In the genomic region with DNA sequence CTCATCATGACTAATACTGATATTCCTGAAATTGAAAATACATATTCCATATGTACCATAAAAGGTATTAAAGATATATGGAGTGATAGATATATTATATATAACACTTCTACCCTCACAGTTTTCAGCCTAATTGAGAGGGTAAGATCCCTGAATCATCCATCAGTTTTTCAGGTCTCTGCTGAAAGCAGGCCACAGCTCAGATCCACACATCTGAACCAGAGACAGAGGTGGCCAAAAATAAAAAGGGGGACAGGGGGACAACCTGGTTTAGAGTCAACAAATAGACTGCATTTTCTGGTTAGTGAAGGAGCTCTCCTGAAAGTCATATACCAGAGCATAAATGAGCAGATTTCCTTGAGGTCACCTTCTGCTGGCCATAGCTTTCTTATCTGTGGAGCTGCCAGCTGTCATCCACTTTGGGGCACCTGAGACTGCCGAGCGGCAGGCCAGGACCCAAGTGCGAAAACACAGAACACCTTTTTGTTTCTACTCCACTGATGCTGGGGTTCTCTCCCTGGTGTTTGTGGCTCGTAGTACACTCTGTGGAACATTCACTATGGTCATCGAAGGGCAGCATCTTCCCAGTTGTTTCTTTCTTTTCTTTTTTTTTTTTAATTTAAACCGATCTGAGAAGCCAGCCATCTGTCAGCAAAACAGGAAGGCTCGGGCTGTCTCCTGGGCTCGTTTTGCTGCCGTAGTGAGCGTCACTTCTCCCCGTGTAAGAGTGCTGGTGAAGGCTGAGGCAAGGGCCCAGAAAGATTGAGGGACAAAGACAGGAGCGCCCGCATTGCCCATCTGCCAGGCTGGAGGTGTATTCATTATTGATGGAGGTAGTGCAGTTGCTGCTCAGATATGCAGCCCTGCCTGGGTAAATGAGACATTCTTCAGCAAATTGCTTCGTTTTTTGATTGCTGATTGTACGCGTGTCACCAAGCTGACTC, we compare ENCODE assay signal across 1 cellular context.
TF ChIP-seq lines count a peak whose summit lies in the region.

No MANE protein-coding gene starts in this region.

TF ChIP-seq in WTC11, 78 proteins besides CTCF, POLR2A, EP300 and RAD21 (continued from another document):
- TF ChIP-seq, protein P1, sequence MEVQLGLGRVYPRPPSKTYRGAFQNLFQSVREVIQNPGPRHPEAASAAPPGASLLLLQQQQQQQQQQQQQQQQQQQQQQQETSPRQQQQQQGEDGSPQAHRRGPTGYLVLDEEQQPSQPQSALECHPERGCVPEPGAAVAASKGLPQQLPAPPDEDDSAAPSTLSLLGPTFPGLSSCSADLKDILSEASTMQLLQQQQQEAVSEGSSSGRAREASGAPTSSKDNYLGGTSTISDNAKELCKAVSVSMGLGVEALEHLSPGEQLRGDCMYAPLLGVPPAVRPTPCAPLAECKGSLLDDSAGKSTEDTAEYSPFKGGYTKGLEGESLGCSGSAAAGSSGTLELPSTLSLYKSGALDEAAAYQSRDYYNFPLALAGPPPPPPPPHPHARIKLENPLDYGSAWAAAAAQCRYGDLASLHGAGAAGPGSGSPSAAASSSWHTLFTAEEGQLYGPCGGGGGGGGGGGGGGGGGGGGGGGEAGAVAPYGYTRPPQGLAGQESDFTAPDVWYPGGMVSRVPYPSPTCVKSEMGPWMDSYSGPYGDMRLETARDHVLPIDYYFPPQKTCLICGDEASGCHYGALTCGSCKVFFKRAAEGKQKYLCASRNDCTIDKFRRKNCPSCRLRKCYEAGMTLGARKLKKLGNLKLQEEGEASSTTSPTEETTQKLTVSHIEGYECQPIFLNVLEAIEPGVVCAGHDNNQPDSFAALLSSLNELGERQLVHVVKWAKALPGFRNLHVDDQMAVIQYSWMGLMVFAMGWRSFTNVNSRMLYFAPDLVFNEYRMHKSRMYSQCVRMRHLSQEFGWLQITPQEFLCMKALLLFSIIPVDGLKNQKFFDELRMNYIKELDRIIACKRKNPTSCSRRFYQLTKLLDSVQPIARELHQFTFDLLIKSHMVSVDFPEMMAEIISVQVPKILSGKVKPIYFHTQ (CRISPR knock-in tag; IDR thresholded peaks at IDR 0.05): no peak
- TF ChIP-seq, protein P2, sequence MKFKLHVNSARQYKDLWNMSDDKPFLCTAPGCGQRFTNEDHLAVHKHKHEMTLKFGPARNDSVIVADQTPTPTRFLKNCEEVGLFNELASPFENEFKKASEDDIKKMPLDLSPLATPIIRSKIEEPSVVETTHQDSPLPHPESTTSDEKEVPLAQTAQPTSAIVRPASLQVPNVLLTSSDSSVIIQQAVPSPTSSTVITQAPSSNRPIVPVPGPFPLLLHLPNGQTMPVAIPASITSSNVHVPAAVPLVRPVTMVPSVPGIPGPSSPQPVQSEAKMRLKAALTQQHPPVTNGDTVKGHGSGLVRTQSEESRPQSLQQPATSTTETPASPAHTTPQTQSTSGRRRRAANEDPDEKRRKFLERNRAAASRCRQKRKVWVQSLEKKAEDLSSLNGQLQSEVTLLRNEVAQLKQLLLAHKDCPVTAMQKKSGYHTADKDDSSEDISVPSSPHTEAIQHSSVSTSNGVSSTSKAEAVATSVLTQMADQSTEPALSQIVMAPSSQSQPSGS (CRISPR knock-in tag; IDR thresholded peaks at IDR 0.05; ENCODE audit: borderline replicate concordance, low read depth): no peak
- TF ChIP-seq, protein P3, sequence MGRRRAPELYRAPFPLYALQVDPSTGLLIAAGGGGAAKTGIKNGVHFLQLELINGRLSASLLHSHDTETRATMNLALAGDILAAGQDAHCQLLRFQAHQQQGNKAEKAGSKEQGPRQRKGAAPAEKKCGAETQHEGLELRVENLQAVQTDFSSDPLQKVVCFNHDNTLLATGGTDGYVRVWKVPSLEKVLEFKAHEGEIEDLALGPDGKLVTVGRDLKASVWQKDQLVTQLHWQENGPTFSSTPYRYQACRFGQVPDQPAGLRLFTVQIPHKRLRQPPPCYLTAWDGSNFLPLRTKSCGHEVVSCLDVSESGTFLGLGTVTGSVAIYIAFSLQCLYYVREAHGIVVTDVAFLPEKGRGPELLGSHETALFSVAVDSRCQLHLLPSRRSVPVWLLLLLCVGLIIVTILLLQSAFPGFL (CRISPR knock-in tag; IDR thresholded peaks at IDR 0.05; ENCODE audit: borderline replicate concordance): no peak
- TF ChIP-seq TP53 (CRISPR knock-in tag; IDR thresholded peaks at IDR 0.05) (no peak), NFYB (CRISPR knock-in tag; conservative IDR thresholded peaks at IDR 0.05; ENCODE audit: low read depth) (no peak), ZNF317 (CRISPR knock-in tag; IDR thresholded peaks at IDR 0.05; ENCODE audit: borderline replicate concordance, low read depth) (no peak), CREB1 (CRISPR knock-in tag; IDR thresholded peaks at IDR 0.05) (no peak), ZNF263 (CRISPR knock-in tag; IDR thresholded peaks at IDR 0.05; ENCODE audit: low read depth) (no peak), GABPB1 (CRISPR knock-in tag; IDR thresholded peaks at IDR 0.05) (no peak), FOXJ3 (CRISPR knock-in tag; IDR thresholded peaks at IDR 0.05; ENCODE audit: borderline replicate concordance) (no peak)
- TF ChIP-seq, protein P4, sequence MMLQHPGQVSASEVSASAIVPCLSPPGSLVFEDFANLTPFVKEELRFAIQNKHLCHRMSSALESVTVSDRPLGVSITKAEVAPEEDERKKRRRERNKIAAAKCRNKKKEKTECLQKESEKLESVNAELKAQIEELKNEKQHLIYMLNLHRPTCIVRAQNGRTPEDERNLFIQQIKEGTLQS (CRISPR knock-in tag; conservative IDR thresholded peaks at IDR 0.05): no peak
- TF ChIP-seq, protein P5, sequence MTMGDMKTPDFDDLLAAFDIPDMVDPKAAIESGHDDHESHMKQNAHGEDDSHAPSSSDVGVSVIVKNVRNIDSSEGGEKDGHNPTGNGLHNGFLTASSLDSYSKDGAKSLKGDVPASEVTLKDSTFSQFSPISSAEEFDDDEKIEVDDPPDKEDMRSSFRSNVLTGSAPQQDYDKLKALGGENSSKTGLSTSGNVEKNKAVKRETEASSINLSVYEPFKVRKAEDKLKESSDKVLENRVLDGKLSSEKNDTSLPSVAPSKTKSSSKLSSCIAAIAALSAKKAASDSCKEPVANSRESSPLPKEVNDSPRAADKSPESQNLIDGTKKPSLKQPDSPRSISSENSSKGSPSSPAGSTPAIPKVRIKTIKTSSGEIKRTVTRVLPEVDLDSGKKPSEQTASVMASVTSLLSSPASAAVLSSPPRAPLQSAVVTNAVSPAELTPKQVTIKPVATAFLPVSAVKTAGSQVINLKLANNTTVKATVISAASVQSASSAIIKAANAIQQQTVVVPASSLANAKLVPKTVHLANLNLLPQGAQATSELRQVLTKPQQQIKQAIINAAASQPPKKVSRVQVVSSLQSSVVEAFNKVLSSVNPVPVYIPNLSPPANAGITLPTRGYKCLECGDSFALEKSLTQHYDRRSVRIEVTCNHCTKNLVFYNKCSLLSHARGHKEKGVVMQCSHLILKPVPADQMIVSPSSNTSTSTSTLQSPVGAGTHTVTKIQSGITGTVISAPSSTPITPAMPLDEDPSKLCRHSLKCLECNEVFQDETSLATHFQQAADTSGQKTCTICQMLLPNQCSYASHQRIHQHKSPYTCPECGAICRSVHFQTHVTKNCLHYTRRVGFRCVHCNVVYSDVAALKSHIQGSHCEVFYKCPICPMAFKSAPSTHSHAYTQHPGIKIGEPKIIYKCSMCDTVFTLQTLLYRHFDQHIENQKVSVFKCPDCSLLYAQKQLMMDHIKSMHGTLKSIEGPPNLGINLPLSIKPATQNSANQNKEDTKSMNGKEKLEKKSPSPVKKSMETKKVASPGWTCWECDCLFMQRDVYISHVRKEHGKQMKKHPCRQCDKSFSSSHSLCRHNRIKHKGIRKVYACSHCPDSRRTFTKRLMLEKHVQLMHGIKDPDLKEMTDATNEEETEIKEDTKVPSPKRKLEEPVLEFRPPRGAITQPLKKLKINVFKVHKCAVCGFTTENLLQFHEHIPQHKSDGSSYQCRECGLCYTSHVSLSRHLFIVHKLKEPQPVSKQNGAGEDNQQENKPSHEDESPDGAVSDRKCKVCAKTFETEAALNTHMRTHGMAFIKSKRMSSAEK (CRISPR knock-in tag; IDR thresholded peaks at IDR 0.05; ENCODE audit: borderline replicate concordance): no peak
- TF ChIP-seq, protein P6, sequence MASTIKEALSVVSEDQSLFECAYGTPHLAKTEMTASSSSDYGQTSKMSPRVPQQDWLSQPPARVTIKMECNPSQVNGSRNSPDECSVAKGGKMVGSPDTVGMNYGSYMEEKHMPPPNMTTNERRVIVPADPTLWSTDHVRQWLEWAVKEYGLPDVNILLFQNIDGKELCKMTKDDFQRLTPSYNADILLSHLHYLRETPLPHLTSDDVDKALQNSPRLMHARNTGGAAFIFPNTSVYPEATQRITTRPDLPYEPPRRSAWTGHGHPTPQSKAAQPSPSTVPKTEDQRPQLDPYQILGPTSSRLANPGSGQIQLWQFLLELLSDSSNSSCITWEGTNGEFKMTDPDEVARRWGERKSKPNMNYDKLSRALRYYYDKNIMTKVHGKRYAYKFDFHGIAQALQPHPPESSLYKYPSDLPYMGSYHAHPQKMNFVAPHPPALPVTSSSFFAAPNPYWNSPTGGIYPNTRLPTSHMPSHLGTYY (CRISPR knock-in tag; IDR thresholded peaks at IDR 0.05): no peak
